In the genomic region with DNA sequence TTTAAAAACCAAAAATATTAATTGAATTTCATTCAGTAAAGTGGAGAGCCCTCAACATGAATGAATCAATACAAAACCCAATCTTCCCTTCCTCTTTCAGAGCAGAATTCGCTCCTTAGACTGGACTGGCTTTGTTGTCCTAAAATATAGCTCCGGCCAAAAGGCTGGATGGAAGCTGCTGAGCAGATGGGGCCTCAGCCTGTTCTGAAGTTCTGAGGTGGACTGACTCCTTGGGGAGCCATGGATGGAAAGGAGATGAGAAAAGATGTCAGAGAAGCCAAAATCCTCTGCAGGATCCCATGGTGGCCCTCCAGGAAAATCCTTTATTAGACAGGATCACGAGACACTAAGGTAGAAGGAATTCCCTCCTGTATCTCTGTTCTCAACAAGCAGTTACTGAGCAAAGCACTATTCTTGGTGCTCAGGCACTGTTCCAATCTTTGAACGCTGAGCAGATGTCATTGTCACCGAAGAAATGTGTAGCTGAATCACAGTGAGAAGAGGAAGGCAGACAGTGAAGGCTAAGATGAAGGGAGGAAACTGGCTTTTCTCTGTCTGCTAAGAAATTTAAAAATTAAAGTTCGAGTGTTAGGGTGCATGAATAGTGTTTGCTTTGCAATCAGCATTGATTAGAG, we compare ENCODE assay signal across 18 cellular contexts.
"Had no signal": no experiment of that assay in that cellular context is flagged by ENCODE, and none has a peak within 500 bp of the region (broad histone marks: within the 10 kb centered on the region; RNA-seq: fewer than 3 reads in every experiment).

No MANE protein-coding gene starts in this region.

- H3K4me1 ChIP-seq: esophagus muscularis mucosa, transverse colon had no signal

- FAIRE-seq: pancreas, small intestine had no signal

- ATAC-seq: activated CD4-positive, alpha-beta T cell treated with anti-CD3 and anti-CD28 coated beads for 36 hours; activated CD8-positive, alpha-beta T cell treated with anti-CD3 and anti-CD28 coated beads for 36 hours; activated T-cell treated with anti-CD3 and anti-CD28 coated beads, Interleukin-2, amount 50 U/mL, for 4 hours; pancreas; T-helper 17 cell had no signal

- H3K9me3 ChIP-seq: esophagus muscularis mucosa, pancreas, transverse colon had no signal

- H3K36me3 ChIP-seq: esophagus muscularis mucosa, pancreas, transverse colon had no signal

- H3K27ac Mint-ChIP-seq: activated CD4-positive, alpha-beta T cell treated with anti-CD3 and anti-CD28 coated beads for 36 hours; activated CD8-positive, alpha-beta T cell treated with anti-CD3 and anti-CD28 coated beads for 36 hours; mesothelial cell of epicardium; T-helper 17 cell had no signal

- H3K4me3 ChIP-seq: esophagus muscularis mucosa, lung, pancreas, transverse colon had no signal

- DNase-seq: activated CD4-positive, alpha-beta T cell treated with anti-CD3 and anti-CD28 coated beads for 36 hours; activated CD8-positive, alpha-beta T cell treated with anti-CD3 and anti-CD28 coated beads for 36 hours; activated effector memory CD4-positive, alpha-beta T cell treated with Interleukin-2 at 50 U/mL for 16 hours; activated naive CD4-positive, alpha-beta T cell treated with anti-CD3 and anti-CD28 coated beads, Interleukin-2, amount 50 U/mL, for 16 hours; activated T-cell treated with anti-CD3 and anti-CD28 coated beads, Interleukin-2, amount 50 U/mL, for 4 hours; cortex of kidney; effector CD4-positive, alpha-beta T cell; pancreas; retina; small intestine; stimulated activated CD4-positive, alpha-beta T cell treated with anti-CD3 and anti-CD28 coated beads, Interleukin-4, amount 100 ng/mL, for 4 hours; stimulated activated CD8-positive, alpha-beta memory T cell treated with anti-CD3 and anti-CD28 coated beads, Interleukin-4, amount 100 ng/mL, for 48 hours; stimulated activated naive CD4-positive, alpha-beta T cell treated with Interleukin-2 at 50 U/mL for 16 hours; T-helper 17 cell; transverse colon had no signal

- H3K9me3 Mint-ChIP-seq: activated CD8-positive, alpha-beta T cell treated with anti-CD3 and anti-CD28 coated beads for 36 hours had no signal

- H3K36me3 Mint-ChIP-seq: mesothelial cell of epicardium had no signal

- H3K4me1 Mint-ChIP-seq: activated CD4-positive, alpha-beta T cell treated with anti-CD3 and anti-CD28 coated beads for 36 hours; mesothelial cell of epicardium; T-helper 17 cell had no signal

- H3K27ac ChIP-seq: esophagus muscularis mucosa, pancreas, transverse colon had no signal

- H3K27me3 Mint-ChIP-seq: activated CD8-positive, alpha-beta T cell treated with anti-CD3 and anti-CD28 coated beads for 36 hours; T-helper 17 cell had no signal

- H3K27me3 ChIP-seq: esophagus muscularis mucosa, pancreas, transverse colon had no signal

- H3K4me3 Mint-ChIP-seq: activated CD4-positive, alpha-beta T cell treated with anti-CD3 and anti-CD28 coated beads for 36 hours; activated CD8-positive, alpha-beta T cell treated with anti-CD3 and anti-CD28 coated beads for 36 hours; activated T-cell treated with anti-CD3 and anti-CD28 coated beads, Interleukin-2, amount 50 U/mL, for 4 hours; mesothelial cell of epicardium; T-helper 17 cell had no signal
